8 cellular contexts compared by ENCODE assay signal in the genomic region with DNA sequence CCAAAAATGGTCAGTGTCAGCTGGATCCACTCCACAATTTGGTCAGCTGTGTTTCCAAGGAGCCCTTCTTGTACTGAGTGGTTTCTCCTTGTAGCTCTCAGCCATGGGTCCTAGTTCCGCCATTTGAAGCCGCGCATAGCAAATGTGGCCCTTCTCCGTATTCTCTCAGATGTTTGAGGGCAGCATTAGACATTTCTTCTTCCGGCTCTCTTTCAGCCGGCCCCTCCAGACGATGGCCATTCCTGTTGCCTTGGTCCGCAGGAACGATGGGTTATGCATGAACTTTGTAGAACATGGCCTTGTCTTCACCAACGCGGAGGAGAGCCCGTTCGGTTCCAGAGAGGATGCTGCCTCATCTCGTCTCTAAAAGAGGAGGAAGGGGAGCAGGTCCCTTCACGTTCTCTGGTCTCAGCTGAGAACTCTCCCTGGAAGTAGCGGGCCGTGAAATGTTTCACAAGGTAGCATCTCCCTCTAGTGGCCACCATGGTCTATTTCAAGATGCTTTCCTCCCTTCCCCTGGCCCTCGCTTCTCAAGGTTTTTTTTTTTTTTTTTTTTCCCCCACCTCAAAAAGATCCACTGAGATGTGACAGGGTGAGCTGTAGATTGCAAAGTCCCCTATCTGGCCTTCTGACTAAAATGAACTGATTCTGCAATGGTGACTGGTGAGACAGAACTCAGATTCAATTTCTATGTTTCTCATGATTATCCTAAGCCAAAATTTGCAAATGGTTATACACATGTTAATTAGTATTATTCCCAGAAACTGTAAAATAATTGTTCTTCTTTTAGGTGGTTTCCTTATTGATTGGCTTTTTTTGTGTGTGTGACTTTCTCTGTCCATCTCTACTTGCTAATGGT. TPM values are rescaled to one million over a fixed set of nuclear protein-coding genes. Genes with fewer than 3 reads are reported as not detected.
DNase-seq lines count a peak whose midpoint lies in the region; ATAC-seq, FAIRE-seq and TF ChIP-seq lines count a peak whose summit lies in the region.

No MANE protein-coding gene starts in this region.

- ATAC-seq in HG03175 (IDR thresholded peaks at IDR 0.05; ENCODE audit: unreplicated experiment): peak; percentile 73
- peak; percentile 99 for ATAC-seq in left lung

- H3K27me3 ChIP-seq in left lung: no peaks in the 10 kb centered on the region

- peaks cover 0 to 8% of the 10 kb centered on the region in 2 donors for H3K4me1 ChIP-seq in left lung

- DNase-seq in GM18507 (ENCODE audit: extremely low spot score, insufficient read length, low read depth): peak; percentile 56
- DNase-seq in NCI-H460 (ENCODE audit: extremely low read depth, low read depth): peak; percentile 66
- peak; percentile 71 for DNase-seq in activated CD4-positive, alpha-beta T cell treated with anti-CD3 and anti-CD28 coated beads for 4 hours
- DNase-seq in coronary artery (ENCODE audit: low spot score): no peak
- DNase-seq in left lung: peak in 1 of 2 donors; percentile 49
- peak; percentile 44 for DNase-seq in stimulated activated CD4-positive, alpha-beta T cell treated with anti-CD3 and anti-CD28 coated beads, Interleukin-4, amount 100 ng/mL, for 1 hour

- H3K36me3 ChIP-seq in left lung: no peaks in the 10 kb centered on the region

- H3K4me3 ChIP-seq in coronary artery: peak overlapping the region; percentile 72
- H3K4me3 ChIP-seq in left lung: peak overlapping the region; percentile 45 to 48

- intact Hi-C loops in left lung (cut with DNase I): loop anchor here in 1 of 2 donors (2.0 to 5.0 kb wide), 2 partner anchors 62 to 168 kb away; no protein-coding TSS in a partner anchor

- no peaks in the 10 kb centered on the region for H3K9me3 ChIP-seq in left lung

- peak; percentile 19 for TF ChIP-seq CTCF in coronary artery (IDR thresholded peaks at IDR 0.05)
- peak; percentile 44 to 63 for TF ChIP-seq CTCF in left lung (IDR thresholded peaks at IDR 0.05)

- FAIRE-seq in A204.1 (lab: Jason Lieb, UNC): peak; percentile 61
- peak; percentile 89 for FAIRE-seq in GM18507 (lab: Jason Lieb, UNC)

- H3K27ac ChIP-seq in coronary artery (peak overlapping the region in 1 of 2 donors; percentile 52), left lung (no peak overlapping the region)

RNA-seq across cellular contexts. Expression of gene PLET1, which starts 19.8 kb away (rescaled TPM):
- not detected in 2 replicates for total RNA-seq in NCI-H460 (2014; rRNA removed; shearing (Covaris generic))
- not detected in 2 replicates for polyA plus RNA-seq in NCI-H460 (2014; cell fraction: nucleus; rRNA removed)
- not detected for total RNA-seq in left lung

RNA-seq across cellular contexts. Expression of gene PTS, which starts 54.3 kb away (rescaled TPM):
- 73.7 and 86.2 TPM in 2 replicates for total RNA-seq in NCI-H460 (2014; rRNA removed; shearing (Covaris generic))
- polyA plus RNA-seq in NCI-H460 (2014; cell fraction: nucleus; rRNA removed): 110 and 140 TPM in 2 replicates
- total RNA-seq in left lung: 10 to 100 TPM; 28.2 to 28.4 TPM
